7 cellular contexts compared by ENCODE assay signal in the genomic region with DNA sequence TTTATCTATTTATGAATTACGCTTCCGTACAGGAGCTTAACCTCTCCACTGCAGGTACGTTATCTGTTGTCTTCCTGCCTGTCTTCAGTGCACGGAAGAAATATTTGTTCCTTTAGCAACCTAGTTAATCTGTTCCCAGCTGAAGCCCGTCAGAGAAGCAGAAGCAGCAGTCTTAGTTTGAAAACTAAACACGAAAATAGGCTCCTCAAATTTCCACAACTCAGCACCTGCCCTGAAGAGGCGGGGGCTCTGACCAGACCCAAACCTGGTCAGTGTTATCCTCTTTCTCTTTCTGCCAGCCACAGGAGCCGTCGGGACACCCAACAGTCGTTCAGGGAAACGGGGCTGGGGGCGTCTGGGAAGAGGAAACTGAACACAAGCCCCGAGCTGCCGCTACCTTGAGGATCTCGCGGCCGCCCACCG. TPM values are rescaled to one million over a fixed set of nuclear protein-coding genes. Genes with fewer than 3 reads are reported as not detected.
DNase-seq lines count a peak whose midpoint lies in the region; ATAC-seq, FAIRE-seq and TF ChIP-seq lines count a peak whose summit lies in the region.

No MANE protein-coding gene starts in this region.

- H3K4me2 ChIP-seq in H9 (ENCODE audit: insufficient read depth, insufficient read length, low read length): peak overlapping the region; percentile 89

- DNase-seq in H9 (no peak), NCI-H1092 treated with DMSO at 0.1 percent for 48 hours (lab: John Stamatoyannopoulos, UW) (peak; percentile 86), bronchial epithelial cell (ENCODE audit: low read depth) (peak; percentile 23), mucosa of descending colon (no peak), NCI-H1694 (lab: John Stamatoyannopoulos, UW) (no peak)
- DNase-seq in stimulated activated CD4-positive, alpha-beta T cell treated with anti-CD3 and anti-CD28 coated beads, Interleukin-4, amount 100 ng/mL, for 24 hours: no peak

- no peak overlapping the region for H2BK15ac ChIP-seq in H9 (ENCODE audit: low read depth, low read length)

- no peaks in the 10 kb centered on the region for H3K9me3 ChIP-seq in H9 (ENCODE audit: control insufficient read depth, low read depth, low read length)
- H3K9me3 ChIP-seq in mucosa of descending colon: no peaks in the 10 kb centered on the region

- no peak overlapping the region for H3T11ph ChIP-seq in H9 (ENCODE audit: low read length)

- peak overlapping the region; percentile 75 for H3K4me3 ChIP-seq in bronchial epithelial cell (ENCODE audit: low read depth, low read length)
- H3K4me3 ChIP-seq in mucosa of descending colon: peak overlapping the region; percentile 38

- H3K36me3 ChIP-seq in bronchial epithelial cell (ENCODE audit: control insufficient read depth, insufficient read depth, low read length) (peaks cover 1% of the 10 kb centered on the region), mucosa of descending colon (ENCODE audit: low read depth) (no peaks in the 10 kb centered on the region)

- H3K27ac ChIP-seq in H9 (ENCODE audit: insufficient read length, low read depth, low read length): peak overlapping the region; percentile 98

- H4K5ac ChIP-seq in H9 (ENCODE audit: insufficient read length, low read depth, low read length): no peak overlapping the region

- intact Hi-C loops in mucosa of descending colon (cut with DNase I, micrococcal nuclease): no loop called here

- H3K4ac ChIP-seq in H9 (ENCODE audit: low read depth, low read length): no peak overlapping the region

- H3K79me2 ChIP-seq in H9 (ENCODE audit: insufficient read depth, low read length): no peaks in the 10 kb centered on the region; the same call in 1 of the 2 replicates

- no peak overlapping the region for H2BK12ac ChIP-seq in H9 (ENCODE audit: insufficient read length, low read depth, low read length)

- peaks cover 25 to 44% (median 32%) of the 10 kb centered on the region in 3 experiments for H3K36me3 Mint-ChIP-seq in H9 (ENCODE audit: insufficient read depth in 1 of 3, low read depth in 3 of 3)

- H3K4me1 ChIP-seq in H9 (ENCODE audit: insufficient read depth, low read length): no peaks in the 10 kb centered on the region
- H3K4me1 ChIP-seq in mucosa of descending colon (ENCODE audit: low read depth): peaks cover 5% of the 10 kb centered on the region

- ATAC-seq in GM18517 (IDR thresholded peaks at IDR 0.05; ENCODE audit: unreplicated experiment) (peak; percentile 6), mucosa of descending colon (peak; percentile 1)

- peaks cover 4% of the 10 kb centered on the region for H3K79me1 ChIP-seq in H9 (ENCODE audit: insufficient read depth, low read depth, low read length, poor library complexity, severe bottlenecking)

- H3K4me3 Mint-ChIP-seq in H9: peak overlapping the region; percentile 93 to 99

- H4K8ac ChIP-seq in H9 (replicated peaks; ENCODE audit: insufficient read length, low read depth, low read length): no peak overlapping the region

- H3K27me3 Mint-ChIP-seq in H9 (ENCODE audit: low read depth): peaks cover 3% of the 10 kb centered on the region; the same call in 1 of the 2 replicates

- no peaks in the 10 kb centered on the region for H4K20me1 ChIP-seq in H9 (ENCODE audit: control insufficient read depth, insufficient read depth, insufficient read length)

- no peak overlapping the region for H3K56ac ChIP-seq in H9 (ENCODE audit: insufficient read length, low read depth, low read length)

- H3K9ac ChIP-seq in H9 (ENCODE audit: extremely low read depth, insufficient read length, low read length): peak overlapping the region; percentile 82

- H3K27me3 ChIP-seq in H9 (ENCODE audit: insufficient read depth, low read length) (no peaks in the 10 kb centered on the region; the same call in 1 of the 2 replicates), bronchial epithelial cell (ENCODE audit: control insufficient read depth, insufficient read depth, low read length) (no peaks in the 10 kb centered on the region)

- H4K91ac ChIP-seq in H9 (ENCODE audit: insufficient read length, low read depth, low read length): no peak overlapping the region

- no peak overlapping the region for H2AK5ac ChIP-seq in H9 (ENCODE audit: insufficient read length, low read length)

- no peak overlapping the region for H3K23ac ChIP-seq in H9 (ENCODE audit: insufficient read length, low read depth, low read length)

- peaks cover 11 to 25% of the 10 kb centered on the region in 2 experiments for H3K4me1 Mint-ChIP-seq in H9

- H2AFZ ChIP-seq in H9 (ENCODE audit: low read length): no peak overlapping the region

- peak overlapping the region; percentile 99 to 100 (median 100) for H3K27ac Mint-ChIP-seq in H9

- peaks cover 4% of the 10 kb centered on the region for H3K23me2 ChIP-seq in H9 (ENCODE audit: insufficient read length, low read depth, low read length, poor library complexity, severe bottlenecking)

- H2BK120ac ChIP-seq in H9 (ENCODE audit: low read depth, low read length, poor library complexity, severe bottlenecking): no peak overlapping the region

- whole genome bisulfite sequencing in H9 (ENCODE audit: extremely low coverage, insufficient read length, low lambda C conversion rate): no CpG with 5 or more reads among the region's 18 CpGs

- H3K9me3 Mint-ChIP-seq in H9: no peaks in the 10 kb centered on the region

- H3K14ac ChIP-seq in H9 (ENCODE audit: insufficient read depth, low read length): peak overlapping the region; percentile 86

- H2BK20ac ChIP-seq in H9 (ENCODE audit: low read depth, low read length, poor library complexity, severe bottlenecking): no peak overlapping the region

- FAIRE-seq in bronchial epithelial cell (lab: Jason Lieb, UNC): no peak

- H2BK5ac ChIP-seq in H9 (ENCODE audit: insufficient read length, low read length): no peak overlapping the region

- peak overlapping the region; percentile 90 for H3K18ac ChIP-seq in H9 (ENCODE audit: insufficient read length, low read depth, low read length)

- no peak for TF ChIP-seq CTCF in H9 (conservative IDR thresholded peaks at IDR 0.05)
- TF ChIP-seq CTCF in bronchial epithelial cell (IDR thresholded peaks at IDR 0.05; ENCODE audit: insufficient read depth, low read length, severe bottlenecking): no peak
- no peak for TF ChIP-seq CTCF in mucosa of descending colon (IDR thresholded peaks at IDR 0.05)

RNA-seq across cellular contexts. Expression of a gene that starts 0.4 kb away (rescaled TPM):
- 42.2 and 45.6 TPM in 2 replicates for total RNA-seq in H9 (2021)
- 6.6 and 7.3 TPM in 2 replicates for total RNA-seq in bronchial epithelial cell
- total RNA-seq in mucosa of descending colon: 10 to 100 TPM; 17.5 to 24.1 (median 21.7) TPM

RNA-seq across cellular contexts. Expression of a gene that starts 1.0 kb away (rescaled TPM):
- total RNA-seq in H9 (2021): 36.2 and 37.9 TPM in 2 replicates
- 0.53 and 1.4 TPM in 2 replicates for total RNA-seq in bronchial epithelial cell
- total RNA-seq in mucosa of descending colon: 10 to 100 TPM in 1 of 3 donors, 1 to 10 TPM in 2; 2.3 to 19.0 (median 4.0) TPM

RNA-seq across cellular contexts. Expression of a gene that starts 22.1 kb away (rescaled TPM):
- total RNA-seq in H9 (2021) (521 and 523 TPM in 2 replicates), bronchial epithelial cell (95.1 and 173 TPM in 2 replicates), mucosa of descending colon (100 to 1,000 TPM; 138 to 190 (median 176) TPM)

RNA-seq across cellular contexts. Expression of a gene that starts 45.9 kb away (rescaled TPM):
- 48.4 and 49.1 TPM in 2 replicates for total RNA-seq in H9 (2021)
- total RNA-seq in bronchial epithelial cell: 41.5 and 71.1 TPM in 2 replicates
- total RNA-seq in mucosa of descending colon: 10 to 100 TPM; 69.4 to 72.5 (median 70.5) TPM

Comparison
In these comparisons a context has a peak if more than half of its experiments do, and no peak if none do; other contexts are left out.
1. DNase-seq: peak in NCI-H1092 treated with DMSO at 0.1 percent for 48 hours (single experiment) and bronchial epithelial cell (single experiment); none in H9 (single experiment), mucosa of descending colon (0 of 3), NCI-H1694 (single experiment) and stimulated activated CD4-positive, alpha-beta T cell treated with anti-CD3 and anti-CD28 coated beads, Interleukin-4, amount 100 ng/mL, for 24 hours (single experiment).